In genomic region chr5:132714456-132715307, GRCh38 we compare ENCODE assay signal across 1 cellular context.
A peak's percentile ranks its signal among the peaks of the same experiment; 100 is the strongest.
TF ChIP-seq lines count a peak whose summit lies in the region.

No MANE protein-coding gene starts in this region.

TF ChIP-seq in HepG2, 621 proteins besides CTCF, POLR2A, EP300 and RAD21:
- TF ChIP-seq STAG1 (CRISPR knock-in tag; IDR thresholded peaks at IDR 0.05) = peak; percentile 31
- TF ChIP-seq, protein P1, sequence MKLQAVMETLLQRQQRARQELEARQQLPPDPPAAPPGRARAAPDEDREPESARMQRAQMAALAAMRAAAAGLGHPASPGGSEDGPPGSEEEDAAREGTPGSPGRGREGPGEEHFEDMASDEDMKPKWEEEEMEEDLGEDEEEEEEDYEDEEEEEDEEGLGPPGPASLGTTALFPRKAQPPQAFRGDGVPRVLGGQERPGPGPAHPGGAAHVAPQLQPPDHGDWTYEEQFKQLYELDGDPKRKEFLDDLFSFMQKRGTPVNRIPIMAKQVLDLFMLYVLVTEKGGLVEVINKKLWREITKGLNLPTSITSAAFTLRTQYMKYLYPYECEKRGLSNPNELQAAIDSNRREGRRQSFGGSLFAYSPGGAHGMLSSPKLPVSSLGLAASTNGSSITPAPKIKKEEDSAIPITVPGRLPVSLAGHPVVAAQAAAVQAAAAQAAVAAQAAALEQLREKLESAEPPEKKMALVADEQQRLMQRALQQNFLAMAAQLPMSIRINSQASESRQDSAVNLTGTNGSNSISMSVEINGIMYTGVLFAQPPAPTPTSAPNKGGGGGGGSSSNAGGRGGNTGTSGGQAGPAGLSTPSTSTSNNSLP (IDR thresholded peaks at IDR 0.05; ENCODE audit: low read depth, low read length) = peak; percentile 59; the same call in 1 of the 2 replicates
- no peak for TF ChIP-seq ZNF607 (CRISPR knock-in tag; IDR thresholded peaks at IDR 0.05; ENCODE audit: borderline replicate concordance)
- TF ChIP-seq AGO2 (optimal IDR thresholded peaks at IDR 0.05; ENCODE audit: low read depth, low read length) = no peak
- TF ChIP-seq MAFK (conservative IDR thresholded peaks at IDR 0.05 in 1 of 2, IDR thresholded peaks at IDR 0.05 in 1 of 2; ENCODE audit: low read length in 2 of 2) = peak; percentile 68 to 71
